ENCODE assay signal across 11 cellular contexts in genomic region chr20:43558412-43559146, GRCh38. TPM values are rescaled to one million over a fixed set of nuclear protein-coding genes. Genes with fewer than 3 reads are reported as not detected.
DNase-seq lines count a peak whose midpoint lies in the region; ATAC-seq, FAIRE-seq and TF ChIP-seq lines count a peak whose summit lies in the region.
"Had no signal": no experiment of that assay in that cellular context is flagged by ENCODE, and none has a peak within 500 bp of the region (broad histone marks: within the 10 kb centered on the region; RNA-seq: fewer than 3 reads in every experiment).

SGK2 (plus strand) TSS chr20:43559027; CDS start chr20:43566496, 7,469 bp downstream.

- POLR2A ChIA-PET in K562 (lab: Yijun Ruan, JAX): interaction anchor here (0.6 to 4.9 kb wide), 8 partner anchors 8 to 101 kb away, joined by 3 to 24 read pairs (median 3); partner anchors contain the start of gene SRSF6
- POLR2A ChIA-PET in CD4-positive, alpha-beta memory T cell (lab: Charles Lee; ENCODE audit: partially characterized antibody): no interaction called here

- peak within 1 kb of the TSS in 1 of 8 donors; percentile 27 for H3K4me3 Mint-ChIP-seq in CD4-positive, alpha-beta memory T cell
- no peak within 1 kb of the TSS for H3K4me3 Mint-ChIP-seq in activated T-cell treated with anti-CD3 and anti-CD28 coated beads, Interleukin-2, amount 50 U/mL, for 24 hours

- no peak; the same call in 1 of the 2 replicates for TF ChIP-seq EP300 in K562 (IDR thresholded peaks at IDR 0.05; ENCODE audit: low read length)

- TF ChIP-seq RAD21 in K562 (CRISPR knock-in tag; conservative IDR thresholded peaks at IDR 0.05 in 1 of 2, IDR thresholded peaks at IDR 0.05 in 1 of 2): no peak

- H3K4me3 ChIP-seq in K562 (no peak within 1 kb of the TSS), left lung (no peak within 1 kb of the TSS), spleen (no peak within 1 kb of the TSS), tibial artery (no peak within 1 kb of the TSS)
- H3K4me3 ChIP-seq in CD4-positive, alpha-beta memory T cell (ENCODE audit: low read length in 2 of 2): no peak within 1 kb of the TSS

- intact Hi-C loops in K562 (cut with micrococcal nuclease) (no loop called here), left lung (cut with DNase I) (no loop called here), spleen (cut with DNase I; ENCODE audit: low total_unique reads) (no loop called here), tibial artery (cut with DNase I; ENCODE audit: low total_unique reads) (no loop called here)
- intact Hi-C loops in CD4-positive, alpha-beta memory T cell (cut with micrococcal nuclease): no loop called here

- H3K9me3 Mint-ChIP-seq in CD4-positive, alpha-beta memory T cell: no peaks in the 10 kb centered on the region
- H3K9me3 Mint-ChIP-seq in activated T-cell treated with anti-CD3 and anti-CD28 coated beads, Interleukin-2, amount 50 U/mL, for 24 hours: no peaks in the 10 kb centered on the region

- H3K4me1 Mint-ChIP-seq in CD4-positive, alpha-beta memory T cell: no peaks in the 10 kb centered on the region
- no peaks in the 10 kb centered on the region for H3K4me1 Mint-ChIP-seq in activated T-cell treated with anti-CD3 and anti-CD28 coated beads, Interleukin-2, amount 50 U/mL, for 24 hours (ENCODE audit: low read depth)

- no peaks in the 10 kb centered on the region for H4K20me1 ChIP-seq in K562 (replicated peaks; ENCODE audit: control insufficient read depth, insufficient read depth, low read length)

- CTCF ChIA-PET in K562 (lab: Yijun Ruan, JAX; ENCODE audit: low intra/inter-chr PET ratio): no interaction called here
- CTCF ChIA-PET in CD4-positive, alpha-beta memory T cell (lab: Charles Lee; ENCODE audit: partially characterized antibody): no interaction called here

- H3K9ac ChIP-seq in K562 (ENCODE audit: insufficient read depth in 1 of 2, low read depth in 2 of 2, low read length in 2 of 2): peak within 1 kb of the TSS; percentile 1 to 76

- H3K27me3 Mint-ChIP-seq in CD4-positive, alpha-beta memory T cell: peaks cover 2% of the 10 kb centered on the region in 2 donors
- no peaks in the 10 kb centered on the region for H3K27me3 Mint-ChIP-seq in activated T-cell treated with anti-CD3 and anti-CD28 coated beads, Interleukin-2, amount 50 U/mL, for 24 hours

- H3K4me1 ChIP-seq in K562 (replicated peaks in 1 of 2; ENCODE audit: control insufficient read depth in 2 of 2, insufficient read depth in 2 of 2, low read length in 2 of 2) (peaks cover 23 to 26% of the 10 kb centered on the region in 2 experiments), left lung (peaks cover 0 to 6% of the 10 kb centered on the region in 2 donors), spleen (peaks cover 0 to 30% (median 3%) of the 10 kb centered on the region in 6 donors), tibial artery (no peaks in the 10 kb centered on the region)
- H3K4me1 ChIP-seq in CD4-positive, alpha-beta memory T cell (ENCODE audit: insufficient read depth, low read length): no peaks in the 10 kb centered on the region

- H3K79me2 ChIP-seq in K562 (ENCODE audit: control insufficient read depth, insufficient read depth, low read length): no peaks in the 10 kb centered on the region

- H3K27ac ChIP-seq in K562 (ENCODE audit: extremely low read depth, low read depth, low read length) (peak within 1 kb of the TSS; percentile 20; the same call in 2 of the 3 replicates), left lung (no peak within 1 kb of the TSS), spleen (no peak within 1 kb of the TSS), tibial artery (no peak within 1 kb of the TSS)
- no peak within 1 kb of the TSS for H3K27ac ChIP-seq in CD4-positive, alpha-beta memory T cell (ENCODE audit: low read depth, low read length)

- in situ Hi-C loops in K562 (cut with MboI): no loop called here

- H3K36me3 Mint-ChIP-seq in CD4-positive, alpha-beta memory T cell: no peaks in the 10 kb centered on the region
- H3K36me3 Mint-ChIP-seq in activated T-cell treated with anti-CD3 and anti-CD28 coated beads, Interleukin-2, amount 50 U/mL, for 24 hours (ENCODE audit: low read depth): no peaks in the 10 kb centered on the region

- FAIRE-seq in K562 (lab: Jason Lieb, UNC): peak; percentile 74

- no peak for TF ChIP-seq POLR2A in K562 (conservative IDR thresholded peaks at IDR 0.05)
- TF ChIP-seq POLR2A in spleen (IDR thresholded peaks at IDR 0.05): no peak

- H3K27me3 ChIP-seq in K562 (ENCODE audit: control insufficient read depth in 2 of 2, insufficient read depth in 2 of 2, low read length in 2 of 2) (no peaks in the 10 kb centered on the region), left lung (no peaks in the 10 kb centered on the region), spleen (replicated peaks in 1 of 7) (no peaks in the 10 kb centered on the region), tibial artery (no peaks in the 10 kb centered on the region)
- no peaks in the 10 kb centered on the region for H3K27me3 ChIP-seq in CD4-positive, alpha-beta memory T cell (ENCODE audit: insufficient read depth, low read length)

- peak within 1 kb of the TSS; percentile 52; the same call in 1 of the 2 replicates for H3K4me2 ChIP-seq in K562 (ENCODE audit: insufficient read depth, low read length)

- peak within 1 kb of the TSS in 1 of 7 donors; percentile 62 for H3K27ac Mint-ChIP-seq in CD4-positive, alpha-beta memory T cell
- H3K27ac Mint-ChIP-seq in activated T-cell treated with anti-CD3 and anti-CD28 coated beads, Interleukin-2, amount 50 U/mL, for 24 hours: no peak within 1 kb of the TSS

- BruUV-seq in K562 (replicated peaks; lab: Mats Ljungman, UMichigan): no TSS peak

- H3K9me1 ChIP-seq in K562 (ENCODE audit: control insufficient read depth, insufficient read depth, low read length): no peaks in the 10 kb centered on the region

- ATAC-seq in K562: peak; percentile 81
- peak; percentile 88 for ATAC-seq in left lung

- no peaks in the 10 kb centered on the region for H3K36me3 ChIP-seq in K562 (ENCODE audit: control insufficient read depth, insufficient read depth, low read length)
- H3K36me3 ChIP-seq in left lung: no peaks in the 10 kb centered on the region
- H3K36me3 ChIP-seq in spleen: no peaks in the 10 kb centered on the region
- no peaks in the 10 kb centered on the region for H3K36me3 ChIP-seq in CD4-positive, alpha-beta memory T cell (ENCODE audit: insufficient read depth, low read length)
- H3K36me3 ChIP-seq in tibial artery: no peaks in the 10 kb centered on the region

- WGBS in K562 (ENCODE audit: insufficient coverage, low coverage, missing lambda C conversion rate): 35% methylated on average over 12 of the region's 12 CpGs
- 61 to 83% (median 74%) methylated on average over 12 of the region's 12 CpGs for WGBS in spleen, 5 donors

- DNase-seq in HPDE6-E6E7 (ENCODE audit: extremely low spot score) (peak; percentile 64), K562 (ENCODE audit: extremely low read depth in 1 of 4, low spot score in 3 of 4) (peak; percentile 49 to 77 (median 56)), left lung (peak in 1 of 2 donors; percentile 54), spleen (peak; percentile 47), NCI-H1048 (lab: John Stamatoyannopoulos, UW) (no peak), tibial artery (no peak)
- DNase-seq in CD4-positive, alpha-beta memory T cell: no peak
- no peak for DNase-seq in activated T-cell treated with anti-CD3 and anti-CD28 coated beads, Interleukin-2, amount 50 U/mL, for 24 hours
- DNase-seq: central memory CD4-positive, alpha-beta T cell; right cardiac atrium; stimulated activated naive CD4-positive, alpha-beta T cell treated with Interleukin-2 at 50 U/mL for 16 hours had no signal

- H3K9me3 ChIP-seq in K562 (replicated peaks; ENCODE audit: control insufficient read depth, insufficient read depth, low read depth, low read length) (no peaks in the 10 kb centered on the region), left lung (no peaks in the 10 kb centered on the region), spleen (no peaks in the 10 kb centered on the region), tibial artery (no peaks in the 10 kb centered on the region)
- H3K9me3 ChIP-seq in CD4-positive, alpha-beta memory T cell (ENCODE audit: control insufficient read depth in 1 of 2, low read length in 2 of 2): no peaks in the 10 kb centered on the region

- peak within 1 kb of the TSS; percentile 87 for H2AFZ ChIP-seq in K562 (ENCODE audit: low read depth, low read length)

- TF ChIP-seq CTCF in K562 (IDR thresholded peaks at IDR 0.05 in 2 of 3, conservative IDR thresholded peaks at IDR 0.05 in 1 of 3; ENCODE audit: insufficient read depth in 2 of 3, low read depth in 1 of 3, low read length in 3 of 3) (no peak), left lung (IDR thresholded peaks at IDR 0.05) (no peak), spleen (IDR thresholded peaks at IDR 0.05 in 8 of 11, conservative IDR thresholded peaks at IDR 0.05 in 3 of 11) (no peak), tibial artery (IDR thresholded peaks at IDR 0.05) (no peak)

TF ChIP-seq in K562, 482 proteins besides CTCF, POLR2A, EP300 and RAD21 (continues in another document):
- TF ChIP-seq ELF1 (tag; IDR thresholded peaks at IDR 0.05): no peak

RNA-seq across cellular contexts. Expression of gene SGK2, which starts in this region (rescaled TPM):
- 4.3 and 4.4 TPM in 2 replicates for total RNA-seq in K562 (2011; cell fraction: chromatin; rRNA removed; ENCODE audit: low replicate concordance)
- total RNA-seq in K562 (2011; cell fraction: nucleolus; rRNA removed): 0.83 and 2.8 TPM in 2 replicates
- total RNA-seq in K562 (2011; cell fraction: nucleoplasm; rRNA removed): 4.0 and 6.9 TPM in 2 replicates
- total RNA-seq in K562 (2014; rRNA removed) (0.14 and 0.16 TPM in 2 replicates), K562 (2014; rRNA removed; fragmentation: Illumina TruSeq; extraction: Trizol) (0.07 and 0.13 TPM in 2 replicates), K562 (2015; rRNA removed; fragmentation: Illumina TruSeq; extraction: Trizol) (0.11 and 0.15 TPM in 2 replicates), K562 (2021) (0.20 and 0.31 TPM in 2 replicates), left lung (1 to 10 TPM in 1 of 2 donors, under 1 TPM in 1; 0.39 to 1.1 TPM), spleen (1 to 10 TPM in 5 of 7 donors, under 1 TPM in 2; 0.50 to 3.1 (median 1.2) TPM)
- polyA plus RNA-seq in K562 (2011; rRNA removed) (0.24 and 0.88 TPM in 2 replicates), K562 (2014; fragmentation: Illumina TruSeq; extraction: Trizol) (0.15 TPM in 1 of 2 replicates, not detected in the other), K562 (2014; fragmentation: Nextera tagmentation; extraction: Ambion mirVana) (not detected), K562 (2014; rRNA removed) (0.21 and 0.57 TPM in 2 replicates), spleen (under 1 TPM; 0.54 to 0.65 (median 0.55) TPM)
- polyA plus RNA-seq in K562 (2011; cell fraction: cytosol; rRNA removed): 0.07 and 0.09 TPM in 2 replicates
- 2.7 and 3.1 TPM in 2 replicates for polyA plus RNA-seq in K562 (2011; cell fraction: nucleus; rRNA removed)
- polyA plus RNA-seq in K562 (2012): 0.10 and 0.62 TPM in 2 replicates
- polyA minus RNA-seq in K562 (2011; rRNA and poly(A)+ RNA removed): 0.53 and 1.7 TPM in 2 replicates
- not detected in 2 replicates for polyA minus RNA-seq in K562 (2011; cell fraction: cytosol; rRNA and poly(A)+ RNA removed)
- 0.54 and 1.1 TPM in 2 replicates for polyA minus RNA-seq in K562 (2011; cell fraction: nucleus; rRNA and poly(A)+ RNA removed)
- 1 to 10 TPM in 1 of 2 experiments, under 1 TPM in 1; 0.70 to 1.6 TPM for total RNA-seq in CD4-positive, alpha-beta memory T cell
- polyA plus RNA-seq in CD4-positive, alpha-beta memory T cell: not detected

Comparison
In these comparisons a context has a peak if more than half of its experiments do, and no peak if none do; other contexts are left out.
1. DNase-seq: peak in HPDE6-E6E7 (single experiment), K562 (4 of 4) and spleen (single experiment); none in CD4-positive, alpha-beta memory T cell (0 of 5), NCI-H1048 (single experiment), activated T-cell treated with anti-CD3 and anti-CD28 coated beads, Interleukin-2, amount 50 U/mL, for 24 hours (single experiment) and tibial artery (0 of 2).